In the genomic region with DNA sequence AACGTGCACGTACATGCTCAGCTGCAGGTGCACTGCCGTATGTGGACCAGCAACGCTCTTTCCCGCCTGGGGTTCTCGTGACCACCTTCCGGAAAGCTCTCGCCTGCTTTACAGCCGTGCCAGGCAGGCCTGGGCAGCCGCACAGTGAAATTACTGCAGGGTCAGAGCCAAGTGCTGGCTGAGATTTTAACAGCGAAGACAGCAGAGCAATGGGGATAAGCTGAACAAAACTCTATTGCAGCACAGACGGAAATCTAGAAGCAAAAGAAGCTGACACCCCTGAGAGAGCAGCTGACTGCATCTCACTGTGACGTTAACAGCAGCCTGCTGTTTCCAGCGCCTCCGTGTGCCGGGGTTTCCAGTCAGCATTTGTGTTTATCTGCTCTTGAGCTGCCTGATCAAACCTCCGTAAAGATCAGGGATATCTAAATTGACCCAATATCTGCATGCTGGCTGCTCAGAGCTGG, we compare ENCODE assay signal across 11 cellular contexts.
DNase-seq lines count a peak whose midpoint lies in the region; ATAC-seq and TF ChIP-seq lines count a peak whose summit lies in the region.
"Had no signal": no experiment of that assay in that cellular context is flagged by ENCODE, and none has a peak within 500 bp of the region (broad histone marks: within the 10 kb centered on the region; RNA-seq: fewer than 3 reads in every experiment).

No MANE protein-coding gene starts in this region.

- peaks cover 11% of the 10 kb centered on the region for H3K4me1 Mint-ChIP-seq in activated CD4-positive, alpha-beta memory T cell treated with anti-CD3 and anti-CD28 coated beads for 36 hours (ENCODE audit: low read depth)

- TF ChIP-seq CTCF in C4-2B (conservative IDR thresholded peaks at IDR 0.05): no peak
- no peak for TF ChIP-seq CTCF in RWPE1 (conservative IDR thresholded peaks at IDR 0.05; ENCODE audit: low read depth)

- H3K27ac ChIP-seq in C4-2B: peak overlapping the region; percentile 10; the same call in 1 of the 2 replicates
- peak overlapping the region; percentile 75 for H3K27ac ChIP-seq in RWPE1
- H3K27ac ChIP-seq: epithelial cell of prostate had no signal

- CTCF ChIA-PET in RWPE1 (lab: Yijun Ruan, JAX): interaction anchor here (0.7 to 2.0 kb wide), 4 partner anchors 12 to 279 kb away, joined by 3 to 11 read pairs (median 4); no protein-coding TSS in a partner anchor
- CTCF ChIA-PET in activated CD4-positive, alpha-beta memory T cell treated with anti-CD3 and anti-CD28 coated beads for 36 hours (lab: Charles Lee): interaction anchor here (0.6 to 1.9 kb wide), 5 partner anchors 10 to 402 kb away, joined by 3 to 6 read pairs (median 3); no protein-coding TSS in a partner anchor

- no peaks in the 10 kb centered on the region for H3K36me3 Mint-ChIP-seq in activated CD4-positive, alpha-beta memory T cell treated with anti-CD3 and anti-CD28 coated beads for 36 hours
- H3K36me3 Mint-ChIP-seq: activated naive CD8-positive, alpha-beta T cell had no signal

- intact Hi-C loops in Right ventricle myocardium superior (cut with DNase I): loop anchor here (5.0 kb wide), 1 partner anchor 277 kb away; no protein-coding TSS in a partner anchor
- intact Hi-C loops in posterior cingulate gyrus (cut with DNase I): loop anchor here (5.0 to 10.0 kb wide), 3 partner anchors 56 to 177 kb away; a partner anchor contains a TSS
- intact Hi-C loops in activated CD4-positive, alpha-beta memory T cell treated with anti-CD3 and anti-CD28 coated beads for 36 hours (cut with micrococcal nuclease): no loop called here

- peak; percentile 17 for DNase-seq in RWPE1 (ENCODE audit: low spot score)
- no peak for DNase-seq in Right ventricle myocardium superior
- peak in 9 of 10 donors; percentile 46 to 93 (median 60) for DNase-seq in posterior cingulate gyrus
- DNase-seq in NCI-H446 (lab: John Stamatoyannopoulos, UW): no peak
- DNase-seq in DMS53 (lab: John Stamatoyannopoulos, UW): no peak
- DNase-seq in activated CD4-positive, alpha-beta memory T cell treated with anti-CD3 and anti-CD28 coated beads for 36 hours: no peak

- no peaks in the 10 kb centered on the region for H3K9me3 Mint-ChIP-seq in activated CD4-positive, alpha-beta memory T cell treated with anti-CD3 and anti-CD28 coated beads for 36 hours

- POLR2A ChIA-PET in RWPE1 (lab: Yijun Ruan, JAX; ENCODE audit: low non-redundant PET): no interaction called here
- POLR2A ChIA-PET in activated CD4-positive, alpha-beta memory T cell treated with anti-CD3 and anti-CD28 coated beads for 36 hours (lab: Charles Lee): no interaction called here

- ATAC-seq in Right ventricle myocardium superior (ENCODE audit: poor library complexity) (peak; percentile 69), HG03280 (IDR thresholded peaks at IDR 0.05; ENCODE audit: unreplicated experiment) (no peak)

- no peaks in the 10 kb centered on the region for H3K27me3 Mint-ChIP-seq in activated CD4-positive, alpha-beta memory T cell treated with anti-CD3 and anti-CD28 coated beads for 36 hours
- H3K27me3 Mint-ChIP-seq: activated CD4-positive, alpha-beta T cell treated with anti-CD3 and anti-CD28 coated beads for 36 hours had no signal

- H3K4me3 Mint-ChIP-seq in activated CD4-positive, alpha-beta memory T cell treated with anti-CD3 and anti-CD28 coated beads for 36 hours: no peak overlapping the region
- H3K4me3 Mint-ChIP-seq: activated CD4-positive, alpha-beta T cell treated with anti-CD3 and anti-CD28 coated beads for 36 hours; activated naive CD8-positive, alpha-beta T cell had no signal

- no peak overlapping the region for H3K27ac Mint-ChIP-seq in activated CD4-positive, alpha-beta memory T cell treated with anti-CD3 and anti-CD28 coated beads for 36 hours
- H3K27ac Mint-ChIP-seq: activated CD4-positive, alpha-beta T cell treated with anti-CD3 and anti-CD28 coated beads for 36 hours; activated naive CD8-positive, alpha-beta T cell had no signal

Comparison
In these comparisons a context has a peak if more than half of its experiments do, and no peak if none do; other contexts are left out.
1. DNase-seq: peak in RWPE1 (single experiment) and posterior cingulate gyrus (9 of 10); none in Right ventricle myocardium superior (single experiment), NCI-H446 (0 of 2), DMS53 (single experiment) and activated CD4-positive, alpha-beta memory T cell treated with anti-CD3 and anti-CD28 coated beads for 36 hours (single experiment).